Comparison of ENCODE assay signal across 21 cellular contexts in the genomic region with DNA sequence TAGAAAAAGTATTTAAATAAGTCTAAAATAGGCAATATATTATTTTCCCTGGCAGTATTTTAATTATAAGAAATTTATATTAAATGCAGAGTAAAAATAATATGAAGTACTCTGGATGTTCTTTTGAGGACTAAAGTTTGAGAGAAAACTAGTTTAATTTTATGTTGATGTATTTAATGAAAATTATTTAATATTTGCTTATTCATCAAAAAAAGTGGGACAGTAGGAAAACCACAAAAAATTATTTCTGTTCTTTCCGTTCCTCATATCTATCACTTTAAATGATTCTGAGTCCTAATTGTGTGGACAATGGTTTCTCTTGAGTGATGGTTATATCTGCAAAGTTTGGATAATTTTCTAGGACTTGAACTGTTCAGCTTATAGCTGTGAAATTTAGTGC.
"Had no signal": no experiment of that assay in that cellular context is flagged by ENCODE, and none has a peak within 500 bp of the region (broad histone marks: within the 10 kb centered on the region; RNA-seq: fewer than 3 reads in every experiment).

No MANE protein-coding gene starts in this region.

- DNase-seq: dermis blood vessel endothelial cell; dorsolateral prefrontal cortex; effector CD4-positive, alpha-beta T cell; effector memory CD4-positive, alpha-beta T cell; foreskin keratinocyte; heart left ventricle; hypothalamus; immature natural killer cell; islet precursor cell; left cardiac atrium; left lung; left ventricle myocardium superior; lower lobe of right lung; mesenchymal stem cell; mucosa of descending colon; naive B cell had no signal

- H3K4me1 ChIP-seq: esophagus muscularis mucosa, foreskin keratinocyte, gastroesophageal sphincter, left lung, lower lobe of right lung had no signal

- FAIRE-seq: endothelial cell of umbilical vein had no signal

- H3K9me3 ChIP-seq: esophagus muscularis mucosa, gastroesophageal sphincter, heart left ventricle, left lung, lower lobe of right lung, mucosa of descending colon had no signal

- H3K4me3 ChIP-seq: coronary artery, dorsolateral prefrontal cortex, esophagus muscularis mucosa, gastroesophageal sphincter, heart left ventricle, hepatocyte, left lung, lower lobe of right lung, mucosa of descending colon had no signal

- H3K4me2 ChIP-seq: hepatocyte had no signal

- H3K79me2 ChIP-seq: hepatocyte had no signal

- ATAC-seq: foreskin keratinocyte, gastroesophageal sphincter, heart left ventricle, left cardiac atrium, left lung, left ventricle myocardium superior, lower lobe of right lung, mucosa of descending colon had no signal

- H3K27me3 ChIP-seq: dorsolateral prefrontal cortex, esophagus muscularis mucosa, foreskin keratinocyte, gastroesophageal sphincter, heart left ventricle, hepatocyte, left lung had no signal

- H3K27ac ChIP-seq: coronary artery, dorsolateral prefrontal cortex, esophagus muscularis mucosa, foreskin keratinocyte, gastroesophageal sphincter, heart left ventricle, hepatocyte, left lung, lower lobe of right lung had no signal

- H2AFZ ChIP-seq: hepatocyte had no signal
